In the genomic region with DNA sequence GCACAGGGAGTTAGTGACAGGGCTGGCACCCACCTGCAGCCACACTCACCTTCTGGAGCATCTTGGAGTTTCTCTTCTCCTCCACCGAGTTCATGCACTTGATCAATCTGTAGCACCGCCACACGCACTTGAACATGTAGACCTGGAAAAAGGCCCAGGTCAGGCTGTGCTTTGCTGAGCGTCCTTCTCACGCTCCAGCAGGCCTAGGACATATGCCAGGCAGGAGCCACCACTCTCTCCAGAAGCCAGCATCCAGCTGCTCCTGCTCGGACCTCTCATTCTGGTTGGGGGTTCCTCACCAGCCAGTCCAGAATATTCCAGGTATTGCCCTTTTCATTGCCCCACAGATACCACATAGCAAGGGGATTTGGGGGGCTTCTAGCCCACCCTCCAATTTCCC, we compare ENCODE assay signal across 20 cellular contexts. TPM values are rescaled to one million over a fixed set of nuclear protein-coding genes. Genes with fewer than 3 reads are reported as not detected.
DNase-seq lines count a peak whose midpoint lies in the region; ATAC-seq and TF ChIP-seq lines count a peak whose summit lies in the region.
"Had no signal": no experiment of that assay in that cellular context is flagged by ENCODE, and none has a peak within 500 bp of the region (broad histone marks: within the 10 kb centered on the region; RNA-seq: fewer than 3 reads in every experiment).

No MANE protein-coding gene starts in this region.

- peak; percentile 68 for ATAC-seq in left lung
- no peak for ATAC-seq in GM21576 (IDR thresholded peaks at IDR 0.05; ENCODE audit: unreplicated experiment)
- ATAC-seq: activated CD4-positive, CD25-positive, alpha-beta regulatory T cell treated with anti-CD3 and anti-CD28 coated beads, Interleukin-2, amount 50 U/mL, for 24 hours had no signal

- peaks cover 0 to 5% (median 1%) of the 10 kb centered on the region in 3 donors for H3K27me3 Mint-ChIP-seq in CD14-positive monocyte (ENCODE audit: low read depth in 3 of 3)
- H3K27me3 Mint-ChIP-seq in activated CD4-positive, alpha-beta memory T cell treated with anti-CD3 and anti-CD28 coated beads, Interleukin-2, amount 10 ng/mL, durations not matched to agents 7 days and 5 days: no peaks in the 10 kb centered on the region

- H3K4me3 ChIP-seq in BLaER1: no peak overlapping the region
- H3K4me3 ChIP-seq in left lung: no peak overlapping the region
- no peak overlapping the region for H3K4me3 ChIP-seq in breast epithelium
- H3K4me3 ChIP-seq: heart right ventricle, tibial nerve had no signal

- CTCF ChIA-PET in activated CD4-positive, alpha-beta memory T cell treated with anti-CD3 and anti-CD28 coated beads, Interleukin-2, amount 10 ng/mL, durations not matched to agents 7 days and 5 days (lab: Charles Lee): interaction anchor here (1.2 to 1.5 kb wide), 3 partner anchors 9 to 47 kb away, joined by 4 to 5 read pairs (median 5); no protein-coding TSS in a partner anchor

- H3K9me3 Mint-ChIP-seq in CD14-positive monocyte: peaks cover 0 to 3% (median 0%) of the 10 kb centered on the region in 7 donors
- peaks cover 2% of the 10 kb centered on the region for H3K9me3 Mint-ChIP-seq in activated CD4-positive, alpha-beta memory T cell treated with anti-CD3 and anti-CD28 coated beads, Interleukin-2, amount 10 ng/mL, durations not matched to agents 7 days and 5 days
- H3K9me3 Mint-ChIP-seq: neural crest cell had no signal

- H3K27ac Mint-ChIP-seq in CD14-positive monocyte: peak overlapping the region in 5 of 7 donors; percentile 20 to 81 (median 42)
- peak overlapping the region; percentile 36 for H3K27ac Mint-ChIP-seq in activated CD4-positive, alpha-beta memory T cell treated with anti-CD3 and anti-CD28 coated beads, Interleukin-2, amount 10 ng/mL, durations not matched to agents 7 days and 5 days

- H3K27me3 ChIP-seq in BLaER1: no peaks in the 10 kb centered on the region
- H3K27me3 ChIP-seq in left lung: no peaks in the 10 kb centered on the region
- H3K27me3 ChIP-seq in breast epithelium: no peaks in the 10 kb centered on the region
- H3K27me3 ChIP-seq: BE2C, tibial nerve had no signal

- TF ChIP-seq POLR2A in breast epithelium (IDR thresholded peaks at IDR 0.05): no peak

- peak overlapping the region; percentile 69; the same call in 1 of the 2 replicates for H3K27ac ChIP-seq in BLaER1
- H3K27ac ChIP-seq in left lung: no peak overlapping the region
- H3K27ac ChIP-seq in breast epithelium: no peak overlapping the region
- H3K27ac ChIP-seq: heart right ventricle, tibial nerve had no signal

- no peak overlapping the region for H3K9ac ChIP-seq in BLaER1

- peaks cover 79 to 83% of the 10 kb centered on the region in 2 donors for H3K36me3 Mint-ChIP-seq in CD14-positive monocyte
- peaks cover 76% of the 10 kb centered on the region for H3K36me3 Mint-ChIP-seq in activated CD4-positive, alpha-beta memory T cell treated with anti-CD3 and anti-CD28 coated beads, Interleukin-2, amount 10 ng/mL, durations not matched to agents 7 days and 5 days (ENCODE audit: low read depth)

- POLR2A ChIA-PET in activated CD4-positive, alpha-beta memory T cell treated with anti-CD3 and anti-CD28 coated beads, Interleukin-2, amount 10 ng/mL, durations not matched to agents 7 days and 5 days (lab: Charles Lee): interaction anchor here (0.8 to 5.4 kb wide), 3 partner anchors 9 to 22 kb away, joined by 3 to 32 read pairs (median 11); a partner anchor contains a TSS

- DNase-seq in CD14-positive monocyte (ENCODE audit: low spot score): no peak
- no peak for DNase-seq in activated CD4-positive, alpha-beta memory T cell treated with anti-CD3 and anti-CD28 coated beads, Interleukin-2, amount 10 ng/mL, durations not matched to agents 7 days and 5 days
- DNase-seq in left lung: no peak
- DNase-seq in breast epithelium (ENCODE audit: low spot score in 2 of 2): no peak
- DNase-seq in GM13977 (ENCODE audit: low spot score): no peak
- DNase-seq: BE2C; caudate nucleus; effector memory CD4-positive, alpha-beta T cell; heart right ventricle; mesenchymal stem cell; NCI-H187; NCI-H510A treated with DMSO at 0.1 percent for 48 hours; stimulated activated CD4-positive, alpha-beta T cell treated with anti-CD3 and anti-CD28 coated beads, Interleukin-12 subunit alpha, Interleukin-12 subunit beta, amount 100 ng/mL, for 4 hours; T-helper 9 cell had no signal

- H3K36me3 ChIP-seq in BLaER1: peaks cover 78% of the 10 kb centered on the region
- H3K36me3 ChIP-seq in left lung: peaks cover 0 to 79% of the 10 kb centered on the region in 2 donors
- no peaks in the 10 kb centered on the region for H3K36me3 ChIP-seq in breast epithelium
- H3K36me3 ChIP-seq: BE2C had no signal

- peaks cover 44% of the 10 kb centered on the region for H3K4me1 Mint-ChIP-seq in CD14-positive monocyte
- H3K4me1 Mint-ChIP-seq in activated CD4-positive, alpha-beta memory T cell treated with anti-CD3 and anti-CD28 coated beads, Interleukin-2, amount 10 ng/mL, durations not matched to agents 7 days and 5 days: peaks cover 51% of the 10 kb centered on the region

- TF ChIP-seq CTCF in CD14-positive monocyte (IDR thresholded peaks at IDR 0.05) (no peak), left lung (IDR thresholded peaks at IDR 0.05) (no peak), breast epithelium (IDR thresholded peaks at IDR 0.05) (no peak), GM13977 (IDR thresholded peaks at IDR 0.05; ENCODE audit: extremely low read depth, insufficient read depth, missing control alignments) (no peak)

- in situ Hi-C loops in GM13977 (cut with MboI; ENCODE audit: low pct_unique_long_range_greater_than_20kb, low sequenced_read_pairs, unreplicated experiment): no loop called here

- H3K4me1 ChIP-seq in BLaER1 (peaks cover 100% of the 10 kb centered on the region), left lung (peaks cover 0 to 14% of the 10 kb centered on the region in 2 donors), breast epithelium (no peaks in the 10 kb centered on the region)
- H3K4me1 ChIP-seq: BE2C had no signal

- peak overlapping the region; percentile 81 for H3K4me2 ChIP-seq in BLaER1

- no peaks in the 10 kb centered on the region for H3K9me3 ChIP-seq in BLaER1
- H3K9me3 ChIP-seq in left lung: no peaks in the 10 kb centered on the region
- no peaks in the 10 kb centered on the region for H3K9me3 ChIP-seq in breast epithelium
- H3K9me3 ChIP-seq: BE2C, heart right ventricle, tibial nerve had no signal

- no peak overlapping the region for H3K4me3 Mint-ChIP-seq in CD14-positive monocyte
- no peak overlapping the region for H3K4me3 Mint-ChIP-seq in activated CD4-positive, alpha-beta memory T cell treated with anti-CD3 and anti-CD28 coated beads, Interleukin-2, amount 10 ng/mL, durations not matched to agents 7 days and 5 days
- H3K4me3 Mint-ChIP-seq: neural crest cell had no signal

- H4K20me1 ChIP-seq in BLaER1: peaks cover 96% of the 10 kb centered on the region

- intact Hi-C loops in CD14-positive monocyte (cut with micrococcal nuclease) (loop anchor here in 1 of 2 donors (5.0 kb wide), 1 partner anchor 42 kb away; no protein-coding TSS in a partner anchor), left lung (cut with DNase I) (no loop called here), breast epithelium (cut with DNase I; ENCODE audit: low total_unique reads) (no loop called here)

RNA-seq across cellular contexts. Expression of a gene that starts 11.7 kb away (rescaled TPM):
- not detected for polyA plus RNA-seq in CD14-positive monocyte
- not detected for total RNA-seq in activated CD4-positive, alpha-beta memory T cell treated with anti-CD3 and anti-CD28 coated beads, Interleukin-2, amount 10 ng/mL, durations not matched to agents 7 days and 5 days
- total RNA-seq in left lung (under 1 TPM in 1 of 2 donors, not detected in 1; 0.08 TPM), breast epithelium (not detected)
- total RNA-seq: heart right ventricle, renal cortical epithelial cell, tibial nerve had no signal
- polyA plus RNA-seq: heart right ventricle had no signal

RNA-seq across cellular contexts. Expression of a gene that starts 22.4 kb away (rescaled TPM):
- 1,000 to 10,000 TPM; 1,019 to 1,153 TPM for polyA plus RNA-seq in CD14-positive monocyte
- 100 to 1,000 TPM; 481 to 482 TPM for total RNA-seq in activated CD4-positive, alpha-beta memory T cell treated with anti-CD3 and anti-CD28 coated beads, Interleukin-2, amount 10 ng/mL, durations not matched to agents 7 days and 5 days
- total RNA-seq in left lung (100 to 1,000 TPM; 185 to 513 TPM), breast epithelium (100 to 1,000 TPM in 1 of 3 donors, 10 to 100 TPM in 2; 41.3 to 130 (median 70.1) TPM)
- total RNA-seq: renal cortical epithelial cell had no signal
